Comparison of ENCODE assay signal across 21 cellular contexts in genomic region chr13:23668557-23668956, GRCh38.
DNase-seq lines count a peak whose midpoint lies in the region; ATAC-seq, FAIRE-seq and TF ChIP-seq lines count a peak whose summit lies in the region.
"Had no signal": no experiment of that assay in that cellular context is flagged by ENCODE, and none has a peak within 500 bp of the region (broad histone marks: within the 10 kb centered on the region; RNA-seq: fewer than 3 reads in every experiment).

No MANE protein-coding gene starts in this region.

- H4K91ac ChIP-seq in IMR-90 (ENCODE audit: insufficient read depth, low read depth, low read length): no peak overlapping the region

- no peak overlapping the region for H3K56ac ChIP-seq in IMR-90 (ENCODE audit: extremely low read depth, insufficient read depth, low read length)

- no peak for ATAC-seq in IMR-90 (ENCODE audit: low read depth)
- peak in 3 of 4 donors; percentile 33 to 48 (median 45) for ATAC-seq in heart left ventricle
- ATAC-seq: SK-N-SH treated with all-trans-retinoic acid at 6 μM for 48 hours had no signal

- H3K4me1 ChIP-seq in IMR-90 (ENCODE audit: control insufficient read depth, insufficient read depth, low read length) (peaks cover 23% of the 10 kb centered on the region), heart left ventricle (peaks cover 0 to 31% (median 16%) of the 10 kb centered on the region in 12 donors), osteoblast (ENCODE audit: insufficient read depth, low read length) (peaks cover 38% of the 10 kb centered on the region)

- H4K8ac ChIP-seq in IMR-90 (ENCODE audit: low read depth in 2 of 2, low read length in 2 of 2): no peak overlapping the region

- no peak overlapping the region; the same call in 1 of the 2 replicates for H4K5ac ChIP-seq in IMR-90 (ENCODE audit: low read depth, low read length)

- dilution Hi-C loops in IMR-90 (cut with HindIII; ENCODE audit: low sequenced_read_pairs, unreplicated experiment): no loop called here

- TF ChIP-seq CTCF in IMR-90 (conservative IDR thresholded peaks at IDR 0.05; ENCODE audit: low read depth, low read length) (no peak), heart left ventricle (IDR thresholded peaks at IDR 0.05) (no peak), osteoblast (IDR thresholded peaks at IDR 0.05; ENCODE audit: extremely low read depth, low read depth, low read length) (no peak)

- in situ Hi-C loops in IMR-90 (cut with MboI; ENCODE audit: low sequenced_read_pairs): no loop called here

- peak; percentile 61 for DNase-seq in GM03348 (ENCODE audit: low spot score)
- no peak for DNase-seq in IMR-90
- DNase-seq in heart left ventricle: peak in 1 of 5 donors; percentile 59
- DNase-seq in osteoblast (ENCODE audit: insufficient read length, low spot score, missing footprints): no peak
- DNase-seq in activated effector memory CD4-positive, alpha-beta T cell treated with anti-CD3 and anti-CD28 coated beads, Interleukin-2, amount 50 U/mL, for 16 hours: no peak
- DNase-seq in activated CD8-positive, alpha-beta memory T cell treated with anti-CD3 and anti-CD28 coated beads, Interleukin-2, amount 50 U/mL, for 4 hours: no peak
- DNase-seq in HTR-8/SVneo (ENCODE audit: insufficient read length, low spot score): no peak
- DNase-seq: ACHN; CD8-positive, alpha-beta memory T cell; KG1; NCI-H1092 treated with DMSO at 0.1 percent for 48 hours; NCI-H1436 treated with DMSO at 0.1 percent for 48 hours; NCI-H2029; NCI-H345; NCI-H774; NK-92 treated with Interleukin-12 subunit alpha and Interleukin-12 subunit beta, amount 100 ng/mL, for 24 hours had no signal

- peaks cover 18% of the 10 kb centered on the region for H3K9me1 ChIP-seq in IMR-90 (ENCODE audit: insufficient read depth, low read length)

- H3K23ac ChIP-seq in IMR-90 (ENCODE audit: low read depth, low read length): no peak overlapping the region

- no peak overlapping the region for H2BK120ac ChIP-seq in IMR-90 (ENCODE audit: low read depth, low read length)

- H3K79me1 ChIP-seq in IMR-90 (ENCODE audit: low read depth in 1 of 2, low read length in 2 of 2): peaks cover 11 to 34% of the 10 kb centered on the region in 2 experiments

- H3K79me2 ChIP-seq in osteoblast (ENCODE audit: insufficient read depth, low read length): no peaks in the 10 kb centered on the region

- no peak for FAIRE-seq in HTR-8/SVneo (lab: Jason Lieb, UNC)
- FAIRE-seq: G401.6, H54 had no signal

- no peak overlapping the region for H3K27ac ChIP-seq in IMR-90 (ENCODE audit: insufficient read depth, low read length)
- peak overlapping the region in 2 of 12 donors; percentile 4 to 22 for H3K27ac ChIP-seq in heart left ventricle
- H3K27ac ChIP-seq in osteoblast (ENCODE audit: low read depth, low read length): peak overlapping the region; percentile 32
- H3K27ac ChIP-seq: C4-2B, RWPE1 had no signal

- H3K4me3 ChIP-seq in IMR-90 (ENCODE audit: insufficient read depth, low read depth, low read length) (no peak overlapping the region), heart left ventricle (no peak overlapping the region), osteoblast (ENCODE audit: insufficient read depth, low read length) (no peak overlapping the region)

- H3K4me2 ChIP-seq in IMR-90 (ENCODE audit: low read depth, low read length) (no peak overlapping the region), osteoblast (ENCODE audit: insufficient read depth, low read length) (no peak overlapping the region)

- POLR2A ChIA-PET in IMR-90 (lab: Charles Lee; ENCODE audit: unreplicated experiment): no interaction called here

- H2BK20ac ChIP-seq in IMR-90 (ENCODE audit: low read depth, low read length): no peak overlapping the region; the same call in 1 of the 2 replicates

- TF ChIP-seq POLR2A in IMR-90 (IDR thresholded peaks at IDR 0.05; ENCODE audit: low read depth, low read length) (no peak), heart left ventricle (IDR thresholded peaks at IDR 0.05) (no peak)

- WGBS in IMR-90 (ENCODE audit: extremely low coverage in 2 of 2, insufficient read length in 1 of 2), 2 experiments: 100% methylated on average over 5 of the region's 9 CpGs; no CpG with 5 or more reads in 1 of the 2 experiments
- 78 to 86% (median 84%) methylated on average over 9 of the region's 9 CpGs for WGBS in heart left ventricle, 4 donors

- peak overlapping the region; percentile 52; the same call in 1 of the 3 replicates for H2BK15ac ChIP-seq in IMR-90 (ENCODE audit: low read depth, low read length)

- peak overlapping the region; percentile 14 for H2BK5ac ChIP-seq in IMR-90 (ENCODE audit: low read depth, low read length, poor library complexity, severe bottlenecking)

- H3K27me3 ChIP-seq in IMR-90 (ENCODE audit: control insufficient read depth, insufficient read depth, low read length) (no peaks in the 10 kb centered on the region), heart left ventricle (no peaks in the 10 kb centered on the region), osteoblast (ENCODE audit: insufficient read depth, low read length) (no peaks in the 10 kb centered on the region)

- TF ChIP-seq RAD21 in IMR-90 (IDR thresholded peaks at IDR 0.05; ENCODE audit: low read length): no peak

- no peak overlapping the region for H3K9ac ChIP-seq in IMR-90 (ENCODE audit: low read depth, low read length)

- H4K20me1 ChIP-seq in IMR-90 (ENCODE audit: insufficient read depth, low read length) (no peaks in the 10 kb centered on the region), osteoblast (ENCODE audit: insufficient read depth, low read length) (no peaks in the 10 kb centered on the region)

- H2AK9ac ChIP-seq in IMR-90 (replicated peaks; ENCODE audit: low read depth, low read length, poor library complexity): no peak overlapping the region

- H3K36me3 ChIP-seq in IMR-90 (ENCODE audit: control insufficient read depth, insufficient read depth, low read length) (peaks cover 41% of the 10 kb centered on the region), heart left ventricle (peaks cover 0 to 49% (median 15%) of the 10 kb centered on the region in 9 donors), osteoblast (ENCODE audit: insufficient read depth, low read length) (peaks cover 11% of the 10 kb centered on the region)

- H3K4ac ChIP-seq in IMR-90 (ENCODE audit: low read depth, low read length): 0 out of 2 replicates have a peak overlapping the region, but pooled peaks have one; percentile 1

- no peaks in the 10 kb centered on the region for H3K9me3 ChIP-seq in IMR-90 (ENCODE audit: control insufficient read depth, insufficient read depth, low read length)
- H3K9me3 ChIP-seq in heart left ventricle: no peaks in the 10 kb centered on the region
- H3K9me3 ChIP-seq in osteoblast (ENCODE audit: low read depth, low read length): no peaks in the 10 kb centered on the region

- intact Hi-C loops in IMR-90 (cut with micrococcal nuclease): no loop called here
- intact Hi-C loops in heart left ventricle (cut with DNase I): no loop called here

- CTCF ChIA-PET in IMR-90 (lab: Yijun Ruan, JAX): no interaction called here

- H2AK5ac ChIP-seq in IMR-90 (ENCODE audit: low read depth, low read length): no peak overlapping the region

- peak overlapping the region; percentile 57 for H3K18ac ChIP-seq in IMR-90 (ENCODE audit: low read depth, low read length)

- no peak overlapping the region for H3K14ac ChIP-seq in IMR-90 (replicated peaks; ENCODE audit: low read depth, low read length)

- no peak overlapping the region for H2AFZ ChIP-seq in IMR-90 (replicated peaks; ENCODE audit: low read length, poor library complexity)
- peak overlapping the region; percentile 2 for H2AFZ ChIP-seq in osteoblast (ENCODE audit: low read length)

- no TSS peak for BruUV-seq in IMR-90 (replicated peaks; lab: Mats Ljungman, UMichigan)

TF ChIP-seq in IMR-90, 13 proteins besides CTCF, POLR2A, EP300 and RAD21:
- TF ChIP-seq ELK1 (IDR thresholded peaks at IDR 0.05; ENCODE audit: borderline replicate concordance, low read depth, low read length) (no peak), RCOR1 (IDR thresholded peaks at IDR 0.05; ENCODE audit: insufficient replicate concordance, low read length) (no peak)
TF ChIP-seq in IMR-90: peak in this region for 0.
